Comparison of ENCODE assay signal across 19 cellular contexts in genomic region chr12:53060064-53060720, GRCh38. TPM values are rescaled to one million over a fixed set of nuclear protein-coding genes. Genes with fewer than 3 reads are reported as not detected.
A peak's percentile ranks its signal among the peaks of the same experiment; 100 is the strongest.
DNase-seq lines count a peak whose midpoint lies in the region; ATAC-seq and TF ChIP-seq lines count a peak whose summit lies in the region.
"Had no signal": no experiment of that assay in that cellular context is flagged by ENCODE, and none has a peak within 500 bp of the region (broad histone marks: within the 10 kb centered on the region; RNA-seq: fewer than 3 reads in every experiment).

No MANE protein-coding gene starts in this region.

- DNase-seq in breast epithelium (ENCODE audit: low spot score in 2 of 2) (peak in 1 of 2 donors; percentile 18), MCF 10A (ENCODE audit: unreplicated experiment) (no peak), osteoblast (ENCODE audit: insufficient read length, low spot score, missing footprints) (peak; percentile 44), upper lobe of left lung (no peak), NCI-H69 (lab: John Stamatoyannopoulos, UW) (no peak), NCI-H1092 treated with DMSO at 0.1 percent for 48 hours (lab: John Stamatoyannopoulos, UW) (no peak)
- DNase-seq: ACHN, cerebellar nuclear complex, GF-D8, GM23248, NCI-H1436, NCI-H446 treated with DMSO at 0.1 percent for 48 hours had no signal

- H3K27me3 Mint-ChIP-seq in MCF 10A (ENCODE audit: insufficient read depth, unreplicated experiment) = no peaks in the 10 kb centered on the region
- H3K27me3 Mint-ChIP-seq: activated naive CD4-positive, alpha-beta T cell treated with anti-CD3 and anti-CD28 coated beads, Interleukin-2, amount 50 U/mL, for 24 hours; natural killer cell treated with Interleukin-12 subunit alpha and Interleukin-12 subunit beta and Interleukin-15 and Interleukin-18, amount 100 ng/mL, for 72 hours had no signal

- no peak for TF ChIP-seq EP300 in upper lobe of left lung (IDR thresholded peaks at IDR 0.05)

- no peaks in the 10 kb centered on the region for H3K9me3 ChIP-seq in breast epithelium
- no peaks in the 10 kb centered on the region for H3K9me3 ChIP-seq in osteoblast (ENCODE audit: low read depth, low read length)
- no peaks in the 10 kb centered on the region for H3K9me3 ChIP-seq in upper lobe of left lung

- POLR2A ChIA-PET in MCF 10A (lab: Yijun Ruan, JAX) = interaction anchor here (1.2 kb wide), 1 partner anchor 11 kb away, joined by 4 read pairs; no protein-coding TSS in a partner anchor

- H4K20me1 ChIP-seq in osteoblast (ENCODE audit: insufficient read depth, low read length) = peaks cover 31% of the 10 kb centered on the region

- H3K9me3 Mint-ChIP-seq in MCF 10A (ENCODE audit: unreplicated experiment) = no peaks in the 10 kb centered on the region
- H3K9me3 Mint-ChIP-seq: activated naive CD4-positive, alpha-beta T cell treated with anti-CD3 and anti-CD28 coated beads, Interleukin-2, amount 50 U/mL, for 24 hours; natural killer cell treated with Interleukin-12 subunit alpha and Interleukin-12 subunit beta and Interleukin-15 and Interleukin-18, amount 100 ng/mL, for 72 hours had no signal

- WGBS in upper lobe of left lung, 2 donors = 81 to 89% methylated on average over 7 to 17 of the region's 17 CpGs

- H3K27ac ChIP-seq in breast epithelium = peak overlapping the region; percentile 75 to 89
- H3K27ac ChIP-seq in osteoblast (ENCODE audit: low read depth, low read length) = no peak overlapping the region
- H3K27ac ChIP-seq in upper lobe of left lung = peak overlapping the region in 3 of 4 donors; percentile 77 to 79 (median 78)
- H3K27ac ChIP-seq: epithelial cell of prostate, GM23248, KMS-11 had no signal

- no peak overlapping the region for H3K4me3 Mint-ChIP-seq in MCF 10A (ENCODE audit: unreplicated experiment)
- H3K4me3 Mint-ChIP-seq: activated naive CD4-positive, alpha-beta T cell treated with anti-CD3 and anti-CD28 coated beads, Interleukin-2, amount 50 U/mL, for 24 hours; natural killer cell treated with Interleukin-12 subunit alpha and Interleukin-12 subunit beta and Interleukin-15 and Interleukin-18, amount 100 ng/mL, for 72 hours had no signal

- H3K4me3 ChIP-seq in breast epithelium (no peak overlapping the region), osteoblast (ENCODE audit: insufficient read depth, low read length) (no peak overlapping the region), upper lobe of left lung (no peak overlapping the region)
- H3K4me3 ChIP-seq: GM23248, smooth muscle cell had no signal

- peaks cover 44% of the 10 kb centered on the region for H3K36me3 Mint-ChIP-seq in MCF 10A (ENCODE audit: insufficient read depth, unreplicated experiment)
- H3K36me3 Mint-ChIP-seq: natural killer cell treated with Interleukin-12 subunit alpha and Interleukin-12 subunit beta and Interleukin-15 and Interleukin-18, amount 100 ng/mL, for 72 hours had no signal

- TF ChIP-seq CTCF in breast epithelium (IDR thresholded peaks at IDR 0.05) = no peak
- TF ChIP-seq CTCF in MCF 10A (IDR thresholded peaks at IDR 0.05; ENCODE audit: unreplicated experiment) = no peak
- no peak for TF ChIP-seq CTCF in osteoblast (IDR thresholded peaks at IDR 0.05; ENCODE audit: extremely low read depth, low read depth, low read length)
- TF ChIP-seq CTCF in upper lobe of left lung (IDR thresholded peaks at IDR 0.05) = no peak

- H3K27me3 ChIP-seq in breast epithelium (no peaks in the 10 kb centered on the region), osteoblast (ENCODE audit: insufficient read depth, low read length) (no peaks in the 10 kb centered on the region), upper lobe of left lung (no peaks in the 10 kb centered on the region)

- H3K4me1 ChIP-seq in breast epithelium = peaks cover 15 to 20% of the 10 kb centered on the region in 2 donors
- peaks cover 39% of the 10 kb centered on the region for H3K4me1 ChIP-seq in osteoblast (ENCODE audit: insufficient read depth, low read length)
- H3K4me1 ChIP-seq in upper lobe of left lung = peaks cover 41 to 52% (median 45%) of the 10 kb centered on the region in 4 donors

- CTCF ChIA-PET in MCF 10A (lab: Yijun Ruan, JAX) = interaction anchor here (15.4 kb wide), 1 partner anchor 37 kb away, joined by 267 read pairs; the partner anchor contains the start of genes IGFBP6 and SOAT2

- peaks cover 4% of the 10 kb centered on the region for H3K4me1 Mint-ChIP-seq in MCF 10A (ENCODE audit: insufficient read depth, unreplicated experiment)

- no peak overlapping the region for H3K27ac Mint-ChIP-seq in MCF 10A (ENCODE audit: low read depth, unreplicated experiment)
- H3K27ac Mint-ChIP-seq: activated naive CD4-positive, alpha-beta T cell treated with anti-CD3 and anti-CD28 coated beads, Interleukin-2, amount 50 U/mL, for 24 hours; natural killer cell treated with Interleukin-12 subunit alpha and Interleukin-12 subunit beta and Interleukin-15 and Interleukin-18, amount 100 ng/mL, for 72 hours had no signal

- intact Hi-C loops in breast epithelium (cut with DNase I; ENCODE audit: low total_unique reads) = no loop called here
- intact Hi-C loops in MCF 10A (cut with micrococcal nuclease) = no loop called here

- no peak for ATAC-seq in upper lobe of left lung (ENCODE audit: low FRiP score in 2 of 2)
- ATAC-seq: natural killer cell treated with Interleukin-12 subunit alpha and Interleukin-12 subunit beta and Interleukin-15 and Interleukin-18, amount 100 ng/mL, for 72 hours; SK-N-SH treated with all-trans-retinoic acid at 6 μM for 48 hours had no signal

- no peaks in the 10 kb centered on the region for H3K79me2 ChIP-seq in osteoblast (ENCODE audit: insufficient read depth, low read length)

- H3K36me3 ChIP-seq in breast epithelium (no peaks in the 10 kb centered on the region), osteoblast (ENCODE audit: insufficient read depth, low read length) (peaks cover 79% of the 10 kb centered on the region), upper lobe of left lung (peaks cover 26 to 100% (median 84%) of the 10 kb centered on the region in 4 donors)

- TF ChIP-seq POLR2A in breast epithelium (IDR thresholded peaks at IDR 0.05) = no peak
- no peak for TF ChIP-seq POLR2A in upper lobe of left lung (IDR thresholded peaks at IDR 0.05)

- no peak overlapping the region for H3K4me2 ChIP-seq in osteoblast (ENCODE audit: insufficient read depth, low read length)
- H3K4me2 ChIP-seq: KMS-11, smooth muscle cell had no signal

- BruUV-seq in MCF 10A (replicated peaks; lab: Mats Ljungman, UMichigan) = no TSS peak

- no peak overlapping the region for H2AFZ ChIP-seq in osteoblast (ENCODE audit: low read length)
- H2AFZ ChIP-seq: GM23248 had no signal

RNA-seq across cellular contexts. Expression of gene TNS2, which starts 10.3 kb away (rescaled TPM):
- total RNA-seq in breast epithelium = 100 to 1,000 TPM in 2 of 3 donors, 10 to 100 TPM in 1; 65.4 to 228 (median 156) TPM
- 22.3 and 26.3 TPM in 2 replicates for total RNA-seq in MCF 10A (2022)
- 72.0 and 76.0 TPM in 2 replicates for total RNA-seq in osteoblast
- 100 to 1,000 TPM in 5 of 6 donors, 10 to 100 TPM in 1; 99.1 to 703 (median 197) TPM for total RNA-seq in upper lobe of left lung

RNA-seq across cellular contexts. Expression of gene SPRYD3, which starts 19.0 kb away (rescaled TPM):
- total RNA-seq in breast epithelium (10 to 100 TPM; 31.8 to 45.8 (median 36.3) TPM), MCF 10A (2022) (35.2 and 39.9 TPM in 2 replicates), osteoblast (25.6 and 26.8 TPM in 2 replicates), upper lobe of left lung (10 to 100 TPM; 34.8 to 53.3 (median 46.7) TPM)

RNA-seq across cellular contexts. Expression of gene IGFBP6, which starts 37.3 kb away (rescaled TPM):
- total RNA-seq in breast epithelium = 100 to 1,000 TPM; 169 to 708 (median 284) TPM
- total RNA-seq in MCF 10A (2022) = 6.4 and 12.0 TPM in 2 replicates
- total RNA-seq in osteoblast = 431 and 577 TPM in 2 replicates
- total RNA-seq in upper lobe of left lung = 100 to 1,000 TPM in 1 of 6 donors, 10 to 100 TPM in 5; 12.6 to 112 (median 48.9) TPM
- total RNA-seq: natural killer cell treated with Interleukin-12 subunit alpha and Interleukin-12 subunit beta and Interleukin-15 and Interleukin-18, amount 100 ng/mL, for 72 hours had no signal

RNA-seq across cellular contexts. Expression of gene SOAT2, which starts 43.1 kb away (rescaled TPM):
- total RNA-seq in breast epithelium (under 1 TPM in 2 of 3 donors, not detected in 1; 0.16 to 0.33 TPM), MCF 10A (2022) (not detected in 2 replicates), osteoblast (not detected in 2 replicates), upper lobe of left lung (1 to 10 TPM in 1 of 6 donors, under 1 TPM in 2, not detected in 3; 0.11 to 3.1 (median 0.13) TPM)
- total RNA-seq: GM23248, smooth muscle cell, temporal lobe had no signal

RNA-seq across cellular contexts. Expression of gene EIF4B, which starts 53.9 kb away (rescaled TPM):
- 100 to 1,000 TPM; 600 to 759 (median 614) TPM for total RNA-seq in breast epithelium
- 580 and 658 TPM in 2 replicates for total RNA-seq in MCF 10A (2022)
- 1,135 and 1,332 TPM in 2 replicates for total RNA-seq in osteoblast
- 100 to 1,000 TPM; 222 to 451 (median 363) TPM for total RNA-seq in upper lobe of left lung
